ENCODE assay signal across 8 cellular contexts in genomic region chr12:82686223-82687019, GRCh38. TPM values are rescaled to one million over a fixed set of nuclear protein-coding genes. Genes with fewer than 3 reads are reported as not detected.
DNase-seq lines count a peak whose midpoint lies in the region; ATAC-seq and TF ChIP-seq lines count a peak whose summit lies in the region.

TSS of gene TMTC2 (plus strand) at chr12:82686906.

- no peaks in the 10 kb centered on the region for H3K9me3 Mint-ChIP-seq in endodermal cell

- H3K4me1 ChIP-seq in NT2/D1 (ENCODE audit: insufficient read depth, insufficient read length) (peaks cover 2% of the 10 kb centered on the region), endodermal cell (ENCODE audit: control insufficient read depth, insufficient read depth, low read length) (peaks cover 6% of the 10 kb centered on the region), mesodermal cell (ENCODE audit: control insufficient read depth, insufficient read depth, low read length, poor library complexity, severe bottlenecking) (peaks cover 4% of the 10 kb centered on the region)

- H3K9me3 ChIP-seq in NT2/D1 (ENCODE audit: insufficient read depth, low read length) (no peaks in the 10 kb centered on the region), endodermal cell (ENCODE audit: control insufficient read depth, low read length) (no peaks in the 10 kb centered on the region), mesodermal cell (ENCODE audit: control insufficient read depth, low read length) (no peaks in the 10 kb centered on the region)

- H3K36me3 ChIP-seq in NT2/D1 (ENCODE audit: insufficient read depth, insufficient read length, low read length) (no peaks in the 10 kb centered on the region), endodermal cell (ENCODE audit: control insufficient read depth, insufficient read depth, low read length) (no peaks in the 10 kb centered on the region), mesodermal cell (ENCODE audit: control insufficient read depth, insufficient read depth, low read length) (no peaks in the 10 kb centered on the region)

- H3K27ac ChIP-seq in endodermal cell (ENCODE audit: low read depth, low read length) (peak within 1 kb of the TSS; percentile 54), mesodermal cell (ENCODE audit: low read depth, low read length, severe bottlenecking) (peak within 1 kb of the TSS; percentile 52)

- ATAC-seq in GM21367 (IDR thresholded peaks at IDR 0.05; ENCODE audit: unreplicated experiment): peak; percentile 85

- H3K4me1 Mint-ChIP-seq in endodermal cell: peaks cover 16% of the 10 kb centered on the region

- WGBS in endodermal cell (ENCODE audit: insufficient coverage in 1 of 2, insufficient read length in 1 of 2), 2 experiments: 0 to 1% methylated on average over 21 to 35 of the region's 35 CpGs
- 1% methylated on average over 15 to 19 of the region's 35 CpGs for WGBS in mesodermal cell (ENCODE audit: insufficient coverage in 2 of 2), 2 experiments

- H3K4me3 ChIP-seq in NT2/D1 (ENCODE audit: insufficient read length, low read depth): peak within 1 kb of the TSS; percentile 73
- H3K4me3 ChIP-seq in endodermal cell (ENCODE audit: low read length): peak within 1 kb of the TSS; percentile 84
- H3K4me3 ChIP-seq in mesodermal cell (ENCODE audit: extremely low read depth, insufficient read depth, low read length, poor library complexity, severe bottlenecking): peak within 1 kb of the TSS; percentile 76

- DNase-seq in COLO668 (lab: John Stamatoyannopoulos, UW; ENCODE audit: unreplicated experiment) (peak; percentile 94), HT-29 (ENCODE audit: low spot score) (peak; percentile 97), NT2/D1 (ENCODE audit: low read depth, low spot score) (peak; percentile 68), endodermal cell (peak; percentile 99)
- peak; percentile 81 for DNase-seq in activated CD8-positive, alpha-beta memory T cell treated with anti-CD3 and anti-CD28 coated beads, Interleukin-2, amount 50 U/mL, for 24 hours (ENCODE audit: extremely low read depth)
- peak; percentile 76 for DNase-seq in stimulated activated CD8-positive, alpha-beta memory T cell treated with anti-CD3 and anti-CD28 coated beads, Interleukin-15, amount 100 ng/mL, for 1 hour (ENCODE audit: low read depth)

- H3K9ac ChIP-seq in NT2/D1 (ENCODE audit: insufficient read length, low read depth) (peak within 1 kb of the TSS; percentile 88), endodermal cell (ENCODE audit: extremely low read depth, low read length, poor library complexity, severe bottlenecking) (peak within 1 kb of the TSS; percentile 50)

- H3K27me3 Mint-ChIP-seq in endodermal cell (ENCODE audit: insufficient read depth): peaks cover 10% of the 10 kb centered on the region

- no peaks in the 10 kb centered on the region for H3K36me3 Mint-ChIP-seq in endodermal cell (ENCODE audit: low read depth)

- peak within 1 kb of the TSS; percentile 70 for H3K4me3 Mint-ChIP-seq in endodermal cell

- H3K27me3 ChIP-seq in NT2/D1 (ENCODE audit: insufficient read depth, insufficient read length) (peaks cover 11% of the 10 kb centered on the region), endodermal cell (ENCODE audit: control insufficient read depth, insufficient read depth, low read length, poor library complexity, severe bottlenecking) (peaks cover 16% of the 10 kb centered on the region)

- H3K27ac Mint-ChIP-seq in endodermal cell: peak within 1 kb of the TSS; percentile 84

- TF ChIP-seq CTCF in endodermal cell (conservative IDR thresholded peaks at IDR 0.05): no peak

RNA-seq across cellular contexts. Expression of gene TMTC2, which starts in this region (rescaled TPM):
- total RNA-seq in HT-29 (2014; rRNA removed; shearing (Covaris generic)): 15.1 and 18.2 TPM in 2 replicates
- 10 to 100 TPM in 1 of 2 donors, 1 to 10 TPM in 1; 7.2 to 10.8 TPM for total RNA-seq in endodermal cell
- polyA plus RNA-seq in endodermal cell (2013, experiment 1 of 2): 23.2 TPM
- polyA plus RNA-seq in endodermal cell (2013, experiment 2 of 2): 20.9 TPM
- 9.7 TPM for polyA plus RNA-seq in mesodermal cell (2013, experiment 1 of 2)
- 7.9 TPM for polyA plus RNA-seq in mesodermal cell (2013, experiment 2 of 2)

Comparison
In these comparisons a context has a peak if more than half of its experiments do, and no peak if none do; other contexts are left out.
1. Peak in every context shown above with its lines: DNase-seq, ATAC-seq, H3K4me3 ChIP-seq and H3K27ac ChIP-seq.